Comparison of ENCODE assay signal across 22 cellular contexts in the genomic region with DNA sequence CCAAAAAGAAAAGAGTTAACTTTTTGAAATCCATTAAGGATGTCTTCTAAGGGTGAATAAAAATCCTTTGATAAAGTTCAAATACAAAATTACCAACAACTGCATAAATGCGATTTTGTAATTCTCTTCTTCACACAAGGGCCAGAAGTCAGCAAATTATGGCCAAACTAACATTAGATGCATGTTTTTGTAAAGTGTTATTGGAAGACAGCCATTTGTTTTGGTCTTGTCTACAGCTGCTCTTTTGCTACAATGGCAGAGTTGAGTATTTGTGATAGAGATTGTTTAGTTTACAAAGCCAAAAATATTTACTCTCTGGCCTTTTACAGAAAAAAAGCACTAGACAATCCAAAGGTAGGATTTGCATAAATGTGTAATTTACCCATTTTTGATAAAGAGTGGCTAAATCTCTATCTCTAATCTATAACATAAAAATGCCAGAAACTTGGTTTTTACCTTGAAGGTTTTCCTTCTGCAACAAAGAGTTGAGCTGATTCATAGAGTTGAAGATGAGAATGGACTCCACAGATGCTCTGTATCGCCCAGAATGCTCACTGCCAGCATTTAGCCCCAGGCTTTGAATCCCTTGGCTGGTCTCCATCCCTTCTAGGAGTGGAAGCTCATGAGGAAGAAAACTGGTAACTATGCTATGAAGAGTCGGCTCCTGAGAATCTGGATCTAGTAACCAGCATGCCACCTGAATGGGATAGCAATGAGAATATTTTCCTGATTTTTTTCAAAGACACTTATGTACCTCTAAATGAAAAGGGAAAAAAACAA.
DNase-seq lines count a peak whose midpoint lies in the region; ATAC-seq, FAIRE-seq and TF ChIP-seq lines count a peak whose summit lies in the region.
"Had no signal": no experiment of that assay in that cellular context is flagged by ENCODE, and none has a peak within 500 bp of the region (broad histone marks: within the 10 kb centered on the region; RNA-seq: fewer than 3 reads in every experiment).

No MANE protein-coding gene starts in this region.

- H4K20me1 ChIP-seq in astrocyte (ENCODE audit: insufficient read depth, low read length), result no peaks in the 10 kb centered on the region

- no peak for ATAC-seq in stimulated activated effector memory CD8-positive, alpha-beta T cell treated with anti-CD3 and anti-CD28 coated beads, Interleukin-12 subunit alpha, Interleukin-12 subunit beta, amount 100 ng/mL, for 72 hours
- ATAC-seq in effector memory CD8-positive, alpha-beta T cell (replicated peaks), result no peak

- H3K27ac ChIP-seq in AG04450 (ENCODE audit: low read depth, low read length) (no peak overlapping the region), astrocyte (ENCODE audit: low read depth, low read length) (peak overlapping the region; percentile 47)
- H3K27ac ChIP-seq: coronary artery, neural progenitor cell had no signal

- peak; percentile 81 for FAIRE-seq in H54 (lab: Jason Lieb, UNC)
- FAIRE-seq in astrocyte (lab: Jason Lieb, UNC), result peak; percentile 62
- FAIRE-seq: endothelial cell of umbilical vein had no signal

- peaks cover 15% of the 10 kb centered on the region for H3K4me1 Mint-ChIP-seq in astrocyte (ENCODE audit: low read depth, unreplicated experiment)
- H3K4me1 Mint-ChIP-seq in stimulated activated effector memory CD8-positive, alpha-beta T cell treated with anti-CD3 and anti-CD28 coated beads, Interleukin-12 subunit alpha, Interleukin-12 subunit beta, amount 100 ng/mL, for 72 hours, result no peaks in the 10 kb centered on the region
- no peaks in the 10 kb centered on the region for H3K4me1 Mint-ChIP-seq in effector memory CD8-positive, alpha-beta T cell (ENCODE audit: low read depth in 2 of 2)
- H3K4me1 Mint-ChIP-seq: CD4-positive, alpha-beta memory T cell; neural progenitor cell had no signal

- CTCF ChIA-PET in AG04450 (lab: Charles Lee), result interaction anchor here (1.0 to 1.4 kb wide), 2 partner anchors 48 to 1064 kb away, joined by 3 to 4 read pairs; no protein-coding TSS in a partner anchor

- no peak overlapping the region for H3K9ac ChIP-seq in astrocyte (ENCODE audit: low read length)
- H3K9ac ChIP-seq: neural progenitor cell had no signal

- no peaks in the 10 kb centered on the region for H3K9me3 ChIP-seq in AG04450 (ENCODE audit: control insufficient read depth, insufficient read depth, low read length)
- H3K9me3 ChIP-seq in astrocyte (ENCODE audit: insufficient read depth, low read depth, low read length), result no peaks in the 10 kb centered on the region
- H3K9me3 ChIP-seq: SJSA1 had no signal

- peaks cover 3% of the 10 kb centered on the region for H3K36me3 ChIP-seq in astrocyte (ENCODE audit: insufficient read depth, low read length)

- no peak for TF ChIP-seq POLR2A in H54 (IDR thresholded peaks at IDR 0.05; ENCODE audit: low read depth, low read length)

- H3K36me3 Mint-ChIP-seq in astrocyte (ENCODE audit: low read depth, unreplicated experiment), result no peaks in the 10 kb centered on the region
- H3K36me3 Mint-ChIP-seq in stimulated activated effector memory CD8-positive, alpha-beta T cell treated with anti-CD3 and anti-CD28 coated beads, Interleukin-12 subunit alpha, Interleukin-12 subunit beta, amount 100 ng/mL, for 72 hours, result peaks cover 21% of the 10 kb centered on the region
- H3K36me3 Mint-ChIP-seq in effector memory CD8-positive, alpha-beta T cell (ENCODE audit: insufficient read depth), result no peaks in the 10 kb centered on the region
- H3K36me3 Mint-ChIP-seq: CD4-positive, alpha-beta memory T cell had no signal

- H3K79me2 ChIP-seq in astrocyte (ENCODE audit: insufficient read depth, low read length), result no peaks in the 10 kb centered on the region

- H3K27ac Mint-ChIP-seq in astrocyte (ENCODE audit: unreplicated experiment), result no peak overlapping the region
- no peak overlapping the region for H3K27ac Mint-ChIP-seq in stimulated activated effector memory CD8-positive, alpha-beta T cell treated with anti-CD3 and anti-CD28 coated beads, Interleukin-12 subunit alpha, Interleukin-12 subunit beta, amount 100 ng/mL, for 72 hours
- H3K27ac Mint-ChIP-seq in effector memory CD8-positive, alpha-beta T cell, result peak overlapping the region in 1 of 2 donors; percentile 14
- H3K27ac Mint-ChIP-seq: neural progenitor cell had no signal

- H3K4me1 ChIP-seq in astrocyte (ENCODE audit: insufficient read depth, low read length), result peaks cover 19% of the 10 kb centered on the region
- H3K4me1 ChIP-seq: neural progenitor cell had no signal

- no peaks in the 10 kb centered on the region for H3K27me3 Mint-ChIP-seq in astrocyte (ENCODE audit: low read depth, unreplicated experiment)
- no peaks in the 10 kb centered on the region for H3K27me3 Mint-ChIP-seq in effector memory CD8-positive, alpha-beta T cell
- H3K27me3 Mint-ChIP-seq: CD4-positive, alpha-beta memory T cell had no signal

- TF ChIP-seq CTCF in AG04450 (IDR thresholded peaks at IDR 0.05; ENCODE audit: low read depth, low read length) (no peak), astrocyte (IDR thresholded peaks at IDR 0.05; ENCODE audit: insufficient read depth, low read depth, low read length) (no peak), foreskin fibroblast (IDR thresholded peaks at IDR 0.05; ENCODE audit: low read depth, low read length) (no peak)

- no peak overlapping the region for H3K4me2 ChIP-seq in astrocyte (ENCODE audit: low read length)
- H3K4me2 ChIP-seq: neural progenitor cell had no signal

- H3K27me3 ChIP-seq in AG04450 (ENCODE audit: control insufficient read depth, insufficient read depth, low read length) (no peaks in the 10 kb centered on the region), astrocyte (ENCODE audit: insufficient read depth, low read length) (no peaks in the 10 kb centered on the region)
- H3K27me3 ChIP-seq: neural progenitor cell, SJSA1 had no signal

- no peak overlapping the region for H3K4me3 Mint-ChIP-seq in astrocyte (ENCODE audit: unreplicated experiment)
- no peak overlapping the region for H3K4me3 Mint-ChIP-seq in stimulated activated effector memory CD8-positive, alpha-beta T cell treated with anti-CD3 and anti-CD28 coated beads, Interleukin-12 subunit alpha, Interleukin-12 subunit beta, amount 100 ng/mL, for 72 hours
- H3K4me3 Mint-ChIP-seq in effector memory CD8-positive, alpha-beta T cell, result no peak overlapping the region
- H3K4me3 Mint-ChIP-seq: CD4-positive, alpha-beta memory T cell; neural progenitor cell had no signal

- peak; percentile 33 for DNase-seq in AG04450 (ENCODE audit: low read depth, low spot score)
- no peak for DNase-seq in H54 (ENCODE audit: insufficient read length, low spot score)
- DNase-seq in astrocyte (ENCODE audit: low read depth), result peak; percentile 6
- DNase-seq in foreskin fibroblast, result peak; percentile 55 to 78
- DNase-seq in ureter (ENCODE audit: low spot score), result no peak
- no peak for DNase-seq in stimulated activated effector memory CD8-positive, alpha-beta T cell treated with anti-CD3 and anti-CD28 coated beads, Interleukin-12 subunit alpha, Interleukin-12 subunit beta, amount 100 ng/mL, for 72 hours (ENCODE audit: low spot score in 2 of 2)
- DNase-seq in effector memory CD8-positive, alpha-beta T cell, result no peak
- no peak for DNase-seq in stimulated activated CD4-positive, alpha-beta T cell treated with anti-CD3 and anti-CD28 coated beads, Interleukin-4, amount 100 ng/mL, for 4 hours
- DNase-seq: activated CD4-positive, alpha-beta T cell treated with anti-CD3 and anti-CD28 coated beads, Interleukin-2, amount 50 U/mL, for 48 hours; activated naive CD4-positive, alpha-beta T cell; anterior cingulate cortex; CD4-positive, alpha-beta memory T cell; DMS153; KG1; NCI-H1048; NCI-H748 treated with DMSO at 0.1 percent for 48 hours; OCI-M1; retina had no signal

- H3K9me3 Mint-ChIP-seq in astrocyte (ENCODE audit: unreplicated experiment), result no peaks in the 10 kb centered on the region
- no peaks in the 10 kb centered on the region for H3K9me3 Mint-ChIP-seq in stimulated activated effector memory CD8-positive, alpha-beta T cell treated with anti-CD3 and anti-CD28 coated beads, Interleukin-12 subunit alpha, Interleukin-12 subunit beta, amount 100 ng/mL, for 72 hours
- H3K9me3 Mint-ChIP-seq in effector memory CD8-positive, alpha-beta T cell, result no peaks in the 10 kb centered on the region
- H3K9me3 Mint-ChIP-seq: CD4-positive, alpha-beta memory T cell; neural progenitor cell had no signal

- POLR2A ChIA-PET in AG04450 (lab: Yijun Ruan, JAX), result no interaction called here

- H3K4me3 ChIP-seq in AG04450 (ENCODE audit: low read depth, low read length), result no peak overlapping the region
- no peak overlapping the region for H3K4me3 ChIP-seq in astrocyte (ENCODE audit: insufficient read depth, low read depth, low read length)
- H3K4me3 ChIP-seq in foreskin fibroblast (ENCODE audit: low read depth in 1 of 2, low read length in 2 of 2), result no peak overlapping the region
- H3K4me3 ChIP-seq: coronary artery, neural progenitor cell, SJSA1 had no signal

- no peak overlapping the region for H2AFZ ChIP-seq in astrocyte (ENCODE audit: low read depth, low read length)
- H2AFZ ChIP-seq: neural progenitor cell had no signal

Comparison
In these comparisons a context has a peak if more than half of its experiments do, and no peak if none do; other contexts are left out.
1. DNase-seq: peak in AG04450 (single experiment), astrocyte (single experiment) and foreskin fibroblast (2 of 2); none in H54 (single experiment), ureter (single experiment), stimulated activated effector memory CD8-positive, alpha-beta T cell treated with anti-CD3 and anti-CD28 coated beads, Interleukin-12 subunit alpha, Interleukin-12 subunit beta, amount 100 ng/mL, for 72 hours (0 of 2), effector memory CD8-positive, alpha-beta T cell (0 of 3) and stimulated activated CD4-positive, alpha-beta T cell treated with anti-CD3 and anti-CD28 coated beads, Interleukin-4, amount 100 ng/mL, for 4 hours (0 of 2).